Comparison of ENCODE assay signal across 27 cellular contexts in genomic region chr15:81493246-81493645, GRCh38.
"Had no signal": no experiment of that assay in that cellular context is flagged by ENCODE, and none has a peak within 500 bp of the region (broad histone marks: within the 10 kb centered on the region; RNA-seq: fewer than 3 reads in every experiment).

No MANE protein-coding gene starts in this region.

- H3K27ac Mint-ChIP-seq: dendritic cell treated with granulocyte-macrophage colony-stimulating factor and Interleukin-4, amounts not matched to agents 40 ng/mL and 50 ng/mL, for 4 days; effector memory CD8-positive, alpha-beta T cell; endodermal cell; mesothelial cell of epicardium had no signal

- H3K27ac ChIP-seq: colonic mucosa, epithelial cell of prostate, esophagus squamous epithelium, gastrocnemius medialis, heart right ventricle, left lung, lower lobe of right lung had no signal

- H3K36me3 ChIP-seq: colonic mucosa, esophagus squamous epithelium, gastrocnemius medialis, heart right ventricle, left lung, lower lobe of right lung had no signal

- FAIRE-seq: endometrium, islet of Langerhans, keratinocyte had no signal

- H3K4me1 Mint-ChIP-seq: endodermal cell had no signal

- DNase-seq: colonic mucosa; cortex of kidney; effector CD8-positive, alpha-beta T cell; effector memory CD8-positive, alpha-beta T cell; endodermal cell; erythroblast; esophagus squamous epithelium; foreskin fibroblast; foreskin melanocyte; gastrocnemius medialis; glutamatergic neuron; head of caudate nucleus; heart right ventricle; hippocampal formation; left cardiac atrium; left lung; left ventricle myocardium superior; lower lobe of right lung; mesenchymal stem cell; mucosa of descending colon had no signal

- H3K4me3 Mint-ChIP-seq: dendritic cell treated with granulocyte-macrophage colony-stimulating factor and Interleukin-4, amounts not matched to agents 40 ng/mL and 50 ng/mL, for 4 days; effector memory CD8-positive, alpha-beta T cell; endodermal cell; mesothelial cell of epicardium had no signal

- H3K4me3 ChIP-seq: colonic mucosa, esophagus squamous epithelium, gastrocnemius medialis, heart right ventricle, left lung, lower lobe of right lung, mucosa of descending colon had no signal

- H3K36me3 Mint-ChIP-seq: mesothelial cell of epicardium had no signal

- ATAC-seq: effector memory CD8-positive, alpha-beta T cell; esophagus mucosa; gastrocnemius medialis; heart right ventricle; left cardiac atrium; left lung; left ventricle myocardium superior; lower lobe of right lung; mucosa of descending colon had no signal

- H3K9me3 Mint-ChIP-seq: dendritic cell treated with granulocyte-macrophage colony-stimulating factor and Interleukin-4, amounts not matched to agents 40 ng/mL and 50 ng/mL, for 4 days; effector memory CD8-positive, alpha-beta T cell; endodermal cell; mesothelial cell of epicardium had no signal

- H3K27me3 ChIP-seq: colonic mucosa, left lung had no signal

- H3K27me3 Mint-ChIP-seq: dendritic cell treated with granulocyte-macrophage colony-stimulating factor and Interleukin-4, amounts not matched to agents 40 ng/mL and 50 ng/mL, for 4 days had no signal

- H3K4me1 ChIP-seq: colonic mucosa, gastrocnemius medialis, left lung, lower lobe of right lung had no signal

- H3K9me3 ChIP-seq: colonic mucosa, esophagus squamous epithelium, gastrocnemius medialis, heart right ventricle, left lung, lower lobe of right lung, mucosa of descending colon had no signal
